ENCODE assay signal across 11 cellular contexts in genomic region chr6:11613858-11614257, GRCh38.
DNase-seq lines count a peak whose midpoint lies in the region; ATAC-seq, FAIRE-seq and TF ChIP-seq lines count a peak whose summit lies in the region.
"Had no signal": no experiment of that assay in that cellular context is flagged by ENCODE, and none has a peak within 500 bp of the region (broad histone marks: within the 10 kb centered on the region; RNA-seq: fewer than 3 reads in every experiment).

No MANE protein-coding gene starts in this region.

- no peaks in the 10 kb centered on the region for H3K9me3 Mint-ChIP-seq in WTC11
- H3K9me3 Mint-ChIP-seq: mesothelial cell of epicardium had no signal

- H3K27me3 ChIP-seq in keratinocyte (ENCODE audit: control insufficient read depth, extremely low read depth, insufficient read depth, low read length) = no peaks in the 10 kb centered on the region
- H3K27me3 ChIP-seq in upper lobe of right lung = no peaks in the 10 kb centered on the region

- POLR2A ChIA-PET in WTC11 (lab: Charles Lee) = no interaction called here
- POLR2A ChIA-PET in OCI-LY7 (lab: Charles Lee) = interaction anchor here (0.7 kb wide), 1 partner anchor 890 kb away, joined by 3 read pairs; no protein-coding TSS in a partner anchor

- H3K4me3 ChIP-seq in keratinocyte (ENCODE audit: control insufficient read depth in 2 of 3, extremely low read depth in 1 of 3, insufficient read depth in 2 of 3, low read depth in 1 of 3, low read length in 3 of 3) (no peak overlapping the region), upper lobe of right lung (no peak overlapping the region), OCI-LY7 (ENCODE audit: low read depth, low read length, poor library complexity, severe bottlenecking) (no peak overlapping the region)

- CTCF ChIA-PET in WTC11 (lab: Charles Lee) = no interaction called here
- CTCF ChIA-PET in OCI-LY7 (lab: Charles Lee; ENCODE audit: unreplicated experiment) = no interaction called here

- no peaks in the 10 kb centered on the region for H3K36me3 ChIP-seq in keratinocyte (ENCODE audit: control insufficient read depth in 2 of 2, extremely low read depth in 1 of 2, insufficient read depth in 2 of 2, low read length in 2 of 2)
- H3K36me3 ChIP-seq in upper lobe of right lung = no peaks in the 10 kb centered on the region
- no peaks in the 10 kb centered on the region for H3K36me3 ChIP-seq in OCI-LY7 (ENCODE audit: insufficient read depth, low read length)

- intact Hi-C loops in upper lobe of right lung (cut with DNase I) = no loop called here
- intact Hi-C loops in OCI-LY7 (cut with micrococcal nuclease; ENCODE audit: unreplicated experiment) = no loop called here

- no peak overlapping the region for H3K27ac ChIP-seq in keratinocyte (ENCODE audit: control insufficient read depth, insufficient read depth, low read length)
- peak overlapping the region; percentile 36 for H3K27ac ChIP-seq in upper lobe of right lung
- H3K27ac ChIP-seq in OCI-LY7 (ENCODE audit: low read depth, low read length, poor library complexity, severe bottlenecking) = no peak overlapping the region

- ATAC-seq in upper lobe of right lung (no peak), WTC11 (no peak)

- H3K4me2 ChIP-seq in keratinocyte (ENCODE audit: control insufficient read depth, extremely low read depth, insufficient read depth, low read depth, low read length) (peak overlapping the region; percentile 17), OCI-LY7 (ENCODE audit: low read length) (no peak overlapping the region)

- no peaks in the 10 kb centered on the region for H3K9me2 ChIP-seq in OCI-LY7 (ENCODE audit: insufficient read depth, low read length)

- no peaks in the 10 kb centered on the region for H3K9me3 ChIP-seq in keratinocyte (ENCODE audit: control insufficient read depth, low read depth, low read length)
- H3K9me3 ChIP-seq in upper lobe of right lung = no peaks in the 10 kb centered on the region
- no peaks in the 10 kb centered on the region for H3K9me3 ChIP-seq in OCI-LY7 (ENCODE audit: low read length)

- H3K4me3 Mint-ChIP-seq in WTC11 = no peak overlapping the region
- H3K4me3 Mint-ChIP-seq: mesothelial cell of epicardium had no signal

- H3K4me1 Mint-ChIP-seq in WTC11 = peaks cover 12% of the 10 kb centered on the region
- H3K4me1 Mint-ChIP-seq: mesothelial cell of epicardium had no signal

- TF ChIP-seq CTCF in keratinocyte (optimal IDR thresholded peaks at IDR 0.05 in 1 of 3, IDR thresholded peaks at IDR 0.05 in 1 of 3, conservative IDR thresholded peaks at IDR 0.05 in 1 of 3; ENCODE audit: extremely low read depth in 1 of 3, insufficient read depth in 2 of 3, low read length in 3 of 3) (no peak), upper lobe of right lung (IDR thresholded peaks at IDR 0.05) (no peak), WTC11 (IDR thresholded peaks at IDR 0.05) (no peak), OCI-LY7 (conservative IDR thresholded peaks at IDR 0.05; ENCODE audit: low read length) (no peak)

- dilution Hi-C loops in keratinocyte (cut with MboI; ENCODE audit: extremely low pct_ligation_motif_present, low sequenced_read_pairs) = no loop called here

- H4K20me1 ChIP-seq in keratinocyte (ENCODE audit: control insufficient read depth, extremely low read depth, insufficient read depth, low read length) = no peaks in the 10 kb centered on the region
- no peaks in the 10 kb centered on the region for H4K20me1 ChIP-seq in OCI-LY7 (ENCODE audit: insufficient read depth, low read length)

- BruUV-seq in OCI-LY7 (replicated peaks; lab: Mats Ljungman, UMichigan) = no TSS peak

- H3K4me1 ChIP-seq in keratinocyte (ENCODE audit: control insufficient read depth, extremely low read depth, insufficient read depth, low read length) (peaks cover 10% of the 10 kb centered on the region), upper lobe of right lung (peaks cover 16% of the 10 kb centered on the region), OCI-LY7 (ENCODE audit: insufficient read depth, low read length, poor library complexity, severe bottlenecking) (no peaks in the 10 kb centered on the region)

- H3K27ac Mint-ChIP-seq in WTC11 = no peak overlapping the region
- H3K27ac Mint-ChIP-seq: mesothelial cell of epicardium had no signal

- H3K79me2 ChIP-seq in keratinocyte (ENCODE audit: control insufficient read depth, insufficient read depth, low read length) (no peaks in the 10 kb centered on the region), OCI-LY7 (ENCODE audit: insufficient read depth, low read depth, low read length) (no peaks in the 10 kb centered on the region)

- H3K36me3 Mint-ChIP-seq in WTC11 = no peaks in the 10 kb centered on the region
- H3K36me3 Mint-ChIP-seq: mesothelial cell of epicardium had no signal

- peak; percentile 53 for FAIRE-seq in keratinocyte (lab: Jason Lieb, UNC)

- no peaks in the 10 kb centered on the region for H3K9me1 ChIP-seq in keratinocyte (ENCODE audit: control insufficient read depth, extremely low read depth, insufficient read depth, low read length)

- H3K9ac ChIP-seq in keratinocyte (ENCODE audit: control insufficient read depth, extremely low read depth, insufficient read depth, low read length) = no peak overlapping the region

- H2AFZ ChIP-seq in keratinocyte (ENCODE audit: control insufficient read depth, low read length) (no peak overlapping the region), OCI-LY7 (ENCODE audit: low read length) (no peak overlapping the region)

- H3K27me3 Mint-ChIP-seq in WTC11 (ENCODE audit: low read depth) = no peaks in the 10 kb centered on the region

- DNase-seq in HPDE6-E6E7 (ENCODE audit: extremely low spot score) (peak; percentile 29), brain pericyte (ENCODE audit: low read depth, low spot score) (peak; percentile 53), keratinocyte (ENCODE audit: low read depth, low spot score) (no peak), upper lobe of right lung (no peak), anterior cingulate cortex (lab: John Stamatoyannopoulos, UW) (no peak), WTC11 (ENCODE audit: low spot score) (no peak), OCI-LY7 (ENCODE audit: low spot score) (no peak)
- DNase-seq: KBM-7, substantia nigra, T-helper 2 cell had no signal

TF ChIP-seq in WTC11, 78 proteins besides CTCF, POLR2A, EP300 and RAD21:
- TF ChIP-seq, protein P1, sequence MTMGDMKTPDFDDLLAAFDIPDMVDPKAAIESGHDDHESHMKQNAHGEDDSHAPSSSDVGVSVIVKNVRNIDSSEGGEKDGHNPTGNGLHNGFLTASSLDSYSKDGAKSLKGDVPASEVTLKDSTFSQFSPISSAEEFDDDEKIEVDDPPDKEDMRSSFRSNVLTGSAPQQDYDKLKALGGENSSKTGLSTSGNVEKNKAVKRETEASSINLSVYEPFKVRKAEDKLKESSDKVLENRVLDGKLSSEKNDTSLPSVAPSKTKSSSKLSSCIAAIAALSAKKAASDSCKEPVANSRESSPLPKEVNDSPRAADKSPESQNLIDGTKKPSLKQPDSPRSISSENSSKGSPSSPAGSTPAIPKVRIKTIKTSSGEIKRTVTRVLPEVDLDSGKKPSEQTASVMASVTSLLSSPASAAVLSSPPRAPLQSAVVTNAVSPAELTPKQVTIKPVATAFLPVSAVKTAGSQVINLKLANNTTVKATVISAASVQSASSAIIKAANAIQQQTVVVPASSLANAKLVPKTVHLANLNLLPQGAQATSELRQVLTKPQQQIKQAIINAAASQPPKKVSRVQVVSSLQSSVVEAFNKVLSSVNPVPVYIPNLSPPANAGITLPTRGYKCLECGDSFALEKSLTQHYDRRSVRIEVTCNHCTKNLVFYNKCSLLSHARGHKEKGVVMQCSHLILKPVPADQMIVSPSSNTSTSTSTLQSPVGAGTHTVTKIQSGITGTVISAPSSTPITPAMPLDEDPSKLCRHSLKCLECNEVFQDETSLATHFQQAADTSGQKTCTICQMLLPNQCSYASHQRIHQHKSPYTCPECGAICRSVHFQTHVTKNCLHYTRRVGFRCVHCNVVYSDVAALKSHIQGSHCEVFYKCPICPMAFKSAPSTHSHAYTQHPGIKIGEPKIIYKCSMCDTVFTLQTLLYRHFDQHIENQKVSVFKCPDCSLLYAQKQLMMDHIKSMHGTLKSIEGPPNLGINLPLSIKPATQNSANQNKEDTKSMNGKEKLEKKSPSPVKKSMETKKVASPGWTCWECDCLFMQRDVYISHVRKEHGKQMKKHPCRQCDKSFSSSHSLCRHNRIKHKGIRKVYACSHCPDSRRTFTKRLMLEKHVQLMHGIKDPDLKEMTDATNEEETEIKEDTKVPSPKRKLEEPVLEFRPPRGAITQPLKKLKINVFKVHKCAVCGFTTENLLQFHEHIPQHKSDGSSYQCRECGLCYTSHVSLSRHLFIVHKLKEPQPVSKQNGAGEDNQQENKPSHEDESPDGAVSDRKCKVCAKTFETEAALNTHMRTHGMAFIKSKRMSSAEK (CRISPR knock-in tag; IDR thresholded peaks at IDR 0.05; ENCODE audit: borderline replicate concordance) = no peak
- TF ChIP-seq JUN (CRISPR knock-in tag; IDR thresholded peaks at IDR 0.05) (no peak), SMAD3 (CRISPR knock-in tag; IDR thresholded peaks at IDR 0.05; ENCODE audit: borderline replicate concordance) (no peak)
- TF ChIP-seq, protein P2, sequence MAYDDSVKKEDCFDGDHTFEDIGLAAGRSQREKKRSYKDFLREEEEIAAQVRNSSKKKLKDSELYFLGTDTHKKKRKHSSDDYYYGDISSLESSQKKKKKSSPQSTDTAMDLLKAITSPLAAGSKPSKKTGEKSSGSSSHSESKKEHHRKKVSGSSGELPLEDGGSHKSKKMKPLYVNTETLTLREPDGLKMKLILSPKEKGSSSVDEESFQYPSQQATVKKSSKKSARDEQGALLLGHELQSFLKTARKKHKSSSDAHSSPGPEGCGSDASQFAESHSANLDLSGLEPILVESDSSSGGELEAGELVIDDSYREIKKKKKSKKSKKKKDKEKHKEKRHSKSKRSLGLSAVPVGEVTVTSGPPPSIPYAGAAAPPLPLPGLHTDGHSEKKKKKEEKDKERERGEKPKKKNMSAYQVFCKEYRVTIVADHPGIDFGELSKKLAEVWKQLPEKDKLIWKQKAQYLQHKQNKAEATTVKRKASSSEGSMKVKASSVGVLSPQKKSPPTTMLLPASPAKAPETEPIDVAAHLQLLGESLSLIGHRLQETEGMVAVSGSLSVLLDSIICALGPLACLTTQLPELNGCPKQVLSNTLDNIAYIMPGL (CRISPR knock-in tag; IDR thresholded peaks at IDR 0.05) = no peak

Comparison
In these comparisons a context has a peak if more than half of its experiments do, and no peak if none do; other contexts are left out.
1. DNase-seq: peak in HPDE6-E6E7 (single experiment) and brain pericyte (single experiment); none in keratinocyte (single experiment), upper lobe of right lung (single experiment), anterior cingulate cortex (0 of 58), WTC11 (single experiment) and OCI-LY7 (single experiment).